In genomic region chr6:48110436-48111142, GRCh38 we compare ENCODE assay signal across 10 cellular contexts. TPM values are rescaled to one million over a fixed set of nuclear protein-coding genes. Genes with fewer than 3 reads are reported as not detected.
A peak's percentile ranks its signal among the peaks of the same experiment; 100 is the strongest.
DNase-seq lines count a peak whose midpoint lies in the region; ATAC-seq and TF ChIP-seq lines count a peak whose summit lies in the region.
"Had no signal": no experiment of that assay in that cellular context is flagged by ENCODE, and none has a peak within 500 bp of the region (broad histone marks: within the 10 kb centered on the region; RNA-seq: fewer than 3 reads in every experiment).

No MANE protein-coding gene starts in this region.

- H3K9me3 Mint-ChIP-seq in activated T-helper 17 cell treated with anti-CD3 and anti-CD28 coated beads, Interleukin-2, amount 50 U/mL, for 72 hours = no peaks in the 10 kb centered on the region
- H3K9me3 Mint-ChIP-seq in glutamatergic neuron (ENCODE audit: unreplicated experiment) = peaks cover 2% of the 10 kb centered on the region

- H3K36me3 Mint-ChIP-seq in activated T-helper 17 cell treated with anti-CD3 and anti-CD28 coated beads, Interleukin-2, amount 50 U/mL, for 72 hours (ENCODE audit: low read depth) = no peaks in the 10 kb centered on the region
- no peaks in the 10 kb centered on the region for H3K36me3 Mint-ChIP-seq in glutamatergic neuron (ENCODE audit: unreplicated experiment)

- H3K4me3 ChIP-seq in skeletal muscle cell (ENCODE audit: low read depth, low read length) = peak overlapping the region; percentile 49
- H3K4me3 ChIP-seq: stomach had no signal

- peak; percentile 17 for ATAC-seq in HG03378 (IDR thresholded peaks at IDR 0.05; ENCODE audit: unreplicated experiment)
- no peak for ATAC-seq in activated T-helper 17 cell treated with anti-CD3 and anti-CD28 coated beads, Interleukin-2, amount 50 U/mL, for 72 hours (replicated peaks)

- no peak for TF ChIP-seq POLR2A in erythroblast (IDR thresholded peaks at IDR 0.05; ENCODE audit: low read length)

- H3K4me1 Mint-ChIP-seq in activated T-helper 17 cell treated with anti-CD3 and anti-CD28 coated beads, Interleukin-2, amount 50 U/mL, for 72 hours = no peaks in the 10 kb centered on the region
- peaks cover 4% of the 10 kb centered on the region for H3K4me1 Mint-ChIP-seq in glutamatergic neuron (ENCODE audit: low read depth, unreplicated experiment)

- no peaks in the 10 kb centered on the region for H3K27me3 Mint-ChIP-seq in activated T-helper 17 cell treated with anti-CD3 and anti-CD28 coated beads, Interleukin-2, amount 50 U/mL, for 72 hours
- peaks cover 1% of the 10 kb centered on the region for H3K27me3 Mint-ChIP-seq in glutamatergic neuron (ENCODE audit: unreplicated experiment)

- DNase-seq in glutamatergic neuron (no peak), skeletal muscle cell (ENCODE audit: low read depth) (no peak), erythroblast (lab: John Stamatoyannopoulos, UW) (no peak), NCI-H1417 treated with DMSO at 0.1 percent for 48 hours (lab: John Stamatoyannopoulos, UW) (no peak), GM19240 (ENCODE audit: insufficient read length, low spot score) (no peak)
- DNase-seq: effector memory CD4-positive, alpha-beta T cell; midbrain; stomach had no signal

- no peak overlapping the region for H3K4me3 Mint-ChIP-seq in activated T-helper 17 cell treated with anti-CD3 and anti-CD28 coated beads, Interleukin-2, amount 50 U/mL, for 72 hours
- peak overlapping the region; percentile 80 for H3K4me3 Mint-ChIP-seq in glutamatergic neuron (ENCODE audit: unreplicated experiment)

- H3K27ac Mint-ChIP-seq in activated T-helper 17 cell treated with anti-CD3 and anti-CD28 coated beads, Interleukin-2, amount 50 U/mL, for 72 hours = peak overlapping the region; percentile 32
- H3K27ac Mint-ChIP-seq in glutamatergic neuron (ENCODE audit: unreplicated experiment) = peak overlapping the region; percentile 96

- TF ChIP-seq CTCF in glutamatergic neuron (IDR thresholded peaks at IDR 0.05; ENCODE audit: partially characterized antibody, unreplicated experiment) = no peak

RNA-seq across cellular contexts. Expression of gene PTCHD4, which starts 0.4 kb away (rescaled TPM):
- not detected for total RNA-seq in activated T-helper 17 cell treated with anti-CD3 and anti-CD28 coated beads, Interleukin-2, amount 50 U/mL, for 72 hours
- 3.6 TPM for total RNA-seq in glutamatergic neuron (ENCODE audit: unreplicated experiment)
